In genomic region chr4:109552240-109552639, GRCh38 we compare ENCODE assay signal across 9 cellular contexts.
"Had no signal": no experiment of that assay in that cellular context is flagged by ENCODE, and none has a peak within 500 bp of the region (broad histone marks: within the 10 kb centered on the region; RNA-seq: fewer than 3 reads in every experiment).

No MANE protein-coding gene starts in this region.

- H3K27ac ChIP-seq: GM23248, HL-60 had no signal

- DNase-seq: GM23248, GOT3, H7, HFFc6, KG1 had no signal

- H3K9me3 ChIP-seq: HAP-1 had no signal

- H3K4me3 ChIP-seq: GM23248, HAP-1 had no signal

- H3K4me1 ChIP-seq: HAP-1 had no signal

- ATAC-seq: HCT116, HepG2 had no signal

- H3K36me3 ChIP-seq: HAP-1 had no signal

- H2AFZ ChIP-seq: GM23248 had no signal
